ENCODE assay signal across 1 cellular context in genomic region chr12:57145460-57146059, GRCh38.
TF ChIP-seq lines count a peak whose summit lies in the region.

No MANE protein-coding gene starts in this region.

TF ChIP-seq in IMR-90, 13 proteins besides CTCF, POLR2A, EP300 and RAD21:
- TF ChIP-seq FOS (IDR thresholded peaks at IDR 0.05; ENCODE audit: low read depth, low read length) (no peak), BHLHE40 (IDR thresholded peaks at IDR 0.05; ENCODE audit: low read depth, low read length) (no peak), RFX5 (IDR thresholded peaks at IDR 0.05; ENCODE audit: low read depth, low read length) (no peak)
